Comparison of ENCODE assay signal across 8 cellular contexts in the genomic region with DNA sequence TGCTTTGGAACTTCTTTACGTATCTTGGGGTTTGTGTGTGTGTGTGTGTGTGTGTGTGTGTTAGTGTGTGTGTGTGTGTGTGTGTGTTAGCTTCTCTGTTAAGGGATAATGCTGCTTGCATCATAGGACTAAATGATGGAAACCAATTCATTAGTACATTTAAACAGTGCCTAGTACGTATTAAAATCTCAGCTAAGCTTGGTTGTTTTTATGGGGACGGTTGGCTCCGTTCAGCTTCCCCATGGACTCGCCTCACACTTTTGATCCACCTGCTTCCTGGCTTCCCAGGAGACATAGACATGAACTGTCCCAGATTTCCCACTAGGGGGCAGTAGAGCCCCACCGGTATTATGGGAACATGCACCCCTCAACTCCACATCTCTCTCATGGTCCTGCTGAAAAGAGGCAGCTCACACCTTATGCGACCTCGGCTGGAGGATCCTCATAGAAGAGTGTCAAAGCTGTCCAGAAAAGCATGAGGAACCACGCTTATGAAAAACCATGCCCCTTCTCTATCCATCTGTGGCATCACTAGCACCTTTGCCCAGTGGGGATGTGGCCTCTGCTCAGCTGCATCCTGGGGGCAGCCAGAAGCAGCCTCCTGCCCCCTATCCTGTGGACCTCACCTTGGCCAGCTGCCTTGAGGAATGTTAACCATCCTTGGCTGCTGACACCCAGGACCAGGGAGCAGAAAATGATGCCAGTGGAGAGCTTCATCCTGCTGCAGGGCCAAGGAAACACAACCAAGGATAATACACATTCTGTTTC. TPM values are rescaled to one million over a fixed set of nuclear protein-coding genes. Genes with fewer than 3 reads are reported as not detected.
DNase-seq lines count a peak whose midpoint lies in the region; ATAC-seq, FAIRE-seq and TF ChIP-seq lines count a peak whose summit lies in the region.

No MANE protein-coding gene starts in this region.

- TF ChIP-seq POLR2A in GM12892 (IDR thresholded peaks at IDR 0.05; ENCODE audit: low read depth, low read length) = no peak

- no peak overlapping the region for H3K4me3 ChIP-seq in astrocyte of the cerebellum (ENCODE audit: low read depth, low read length)

- peak; percentile 49 for DNase-seq in GM12892 (ENCODE audit: insufficient read length)
- DNase-seq in NCI-H187 (lab: John Stamatoyannopoulos, UW) = peak; percentile 41 to 66
- DNase-seq in T-helper 9 cell = peak; percentile 57
- peak; percentile 35 for DNase-seq in astrocyte of the cerebellum (ENCODE audit: low read depth)
- DNase-seq in iPS DF 4.7 (ENCODE audit: extremely low read depth, low spot score) = peak; percentile 41
- DNase-seq in stimulated activated CD4-positive, alpha-beta T cell treated with anti-CD3 and anti-CD28 coated beads, Interleukin-12 subunit alpha, Interleukin-12 subunit beta, amount 100 ng/mL, for 4 hours = peak; percentile 54

- ATAC-seq in HG02798 (IDR thresholded peaks at IDR 0.05; ENCODE audit: poor library complexity, unreplicated experiment) = peak; percentile 90
- ATAC-seq in GM21526 (IDR thresholded peaks at IDR 0.05; ENCODE audit: low FRiP score, unreplicated experiment) = no peak

- TF ChIP-seq CTCF in astrocyte of the cerebellum (IDR thresholded peaks at IDR 0.05; ENCODE audit: low read depth, low read length, missing control alignments) = peak; percentile 95

- in situ Hi-C loops in astrocyte of the cerebellum (cut with HindIII; ENCODE audit: low sequenced_read_pairs) = no loop called here

- FAIRE-seq in GM12892 (lab: Jason Lieb, UNC) = peak; percentile 92

RNA-seq across cellular contexts. Expression of a gene that starts 9.7 kb away (rescaled TPM):
- 24.7 TPM for polyA plus RNA-seq in GM12892 (2012; ENCODE audit: missing spikeins)

RNA-seq across cellular contexts. Expression of a gene that starts 16.8 kb away (rescaled TPM):
- polyA plus RNA-seq in GM12892 (2012; ENCODE audit: missing spikeins) = not detected

RNA-seq across cellular contexts. Expression of a gene that starts 57.1 kb away (rescaled TPM):
- polyA plus RNA-seq in GM12892 (2012; ENCODE audit: missing spikeins) = not detected
